ENCODE assay signal across 8 cellular contexts in genomic region chr9:95505676-95506437, GRCh38. TPM values are rescaled to one million over a fixed set of nuclear protein-coding genes. Genes with fewer than 3 reads are reported as not detected.
DNase-seq lines count a peak whose midpoint lies in the region; ATAC-seq, FAIRE-seq and TF ChIP-seq lines count a peak whose summit lies in the region.

No MANE protein-coding gene starts in this region.

- ATAC-seq in HG03159 (IDR thresholded peaks at IDR 0.05; ENCODE audit: unreplicated experiment), result peak; percentile 18
- no peak for ATAC-seq in GM18519 (IDR thresholded peaks at IDR 0.05; ENCODE audit: low FRiP score, unreplicated experiment)

- H3K27ac ChIP-seq in brain microvascular endothelial cell, result peak overlapping the region; percentile 42
- peak overlapping the region; percentile 55 to 87 for H3K27ac ChIP-seq in small intestine (ENCODE audit: low read depth in 1 of 2, low read length in 1 of 2)

- H3K4me3 ChIP-seq in brain microvascular endothelial cell (ENCODE audit: low read depth, low read length), result peak overlapping the region; percentile 77
- peak overlapping the region; percentile 82 to 88 for H3K4me3 ChIP-seq in small intestine (ENCODE audit: low read depth in 1 of 2, low read length in 2 of 2)

- no peak for FAIRE-seq in small intestine (lab: Jason Lieb, UNC)

- H3K4me1 ChIP-seq in small intestine (ENCODE audit: control insufficient read depth in 2 of 2, insufficient read depth in 1 of 2, low read depth in 1 of 2, low read length in 1 of 2), result no peaks in the 10 kb centered on the region

- WGBS in small intestine, 3 donors, result 0 to 1% (median 1%) methylated on average over 47 to 68 of the region's 84 CpGs

- H3K27me3 ChIP-seq in brain microvascular endothelial cell (replicated peaks) (no peaks in the 10 kb centered on the region), small intestine (ENCODE audit: control insufficient read depth in 2 of 2, insufficient read depth in 2 of 2, low read length in 2 of 2) (no peaks in the 10 kb centered on the region)

- peak; percentile 58 to 74 for DNase-seq in NCI-H2081 (lab: John Stamatoyannopoulos, UW)
- no peak for DNase-seq in NCI-H2081 treated with DMSO at 0.1 percent for 48 hours (lab: John Stamatoyannopoulos, UW)
- peak; percentile 73 for DNase-seq in RKO (ENCODE audit: low spot score)
- no peak for DNase-seq in brain microvascular endothelial cell
- peak; percentile 69 for DNase-seq in iPS-NIHi7 (ENCODE audit: extremely low spot score)
- peak; percentile 33 for DNase-seq in small intestine

- H3K9me3 ChIP-seq in small intestine (ENCODE audit: control insufficient read depth, low read depth), result no peaks in the 10 kb centered on the region

- in situ Hi-C loops in brain microvascular endothelial cell (cut with HindIII; ENCODE audit: low pct_ligation_motif_present, low sequenced_read_pairs), result no loop called here

- H3K36me3 ChIP-seq in brain microvascular endothelial cell (replicated peaks), result no peaks in the 10 kb centered on the region
- H3K36me3 ChIP-seq in small intestine (ENCODE audit: control insufficient read depth in 2 of 2, insufficient read depth in 2 of 2, low read length in 2 of 2), result no peaks in the 10 kb centered on the region

- no peak for TF ChIP-seq CTCF in brain microvascular endothelial cell (IDR thresholded peaks at IDR 0.05; ENCODE audit: low read depth, low read length, missing control alignments)

RNA-seq across cellular contexts. Expression of gene PTCH1, which starts 10.9 kb away (rescaled TPM):
- 1 to 10 TPM; 2.2 to 8.9 (median 2.7) TPM for polyA plus RNA-seq in small intestine

Comparison
In these comparisons a context has a peak if more than half of its experiments do, and no peak if none do; other contexts are left out.
1. DNase-seq: peak in NCI-H2081 (2 of 2), RKO (single experiment), iPS-NIHi7 (single experiment) and small intestine (single experiment); none in NCI-H2081 treated with DMSO at 0.1 percent for 48 hours (single experiment) and brain microvascular endothelial cell (single experiment).